ENCODE assay signal across 8 cellular contexts in genomic region chr5:73693573-73694061, GRCh38.
DNase-seq lines count a peak whose midpoint lies in the region; ATAC-seq, FAIRE-seq and TF ChIP-seq lines count a peak whose summit lies in the region.

No MANE protein-coding gene starts in this region.

- FAIRE-seq in D721Med (lab: Jason Lieb, UNC), result no peak

- H3K36me3 Mint-ChIP-seq in activated T-helper 1 cell treated with anti-CD3 and anti-CD28 coated beads, Interleukin-12 subunit alpha, Interleukin-12 subunit beta, Interleukin-2, Interleukin-4 antibody, amounts not matched to agents 30 ng/mL and 10 ng/mL and 1 ng/mL, durations not matched to agents 14 hours and 24 hours and 36 hours (ENCODE audit: low read depth), result no peaks in the 10 kb centered on the region

- intact Hi-C loops in Panc1 (cut with micrococcal nuclease; ENCODE audit: unreplicated experiment) (loop anchor here (5.0 kb wide), 2 partner anchors 66 to 101 kb away; partner anchors contain the start of gene ARHGEF28), thyroid gland (cut with DNase I) (no loop called here)
- intact Hi-C loops in activated T-helper 1 cell treated with anti-CD3 and anti-CD28 coated beads, Interleukin-12 subunit alpha, Interleukin-12 subunit beta, Interleukin-2, Interleukin-4 antibody, amounts not matched to agents 30 ng/mL and 10 ng/mL and 1 ng/mL, durations not matched to agents 14 hours and 24 hours and 36 hours (cut with micrococcal nuclease), result loop anchor here (5.0 kb wide), 1 partner anchor 101 kb away; no protein-coding TSS in a partner anchor

- H3K4me3 Mint-ChIP-seq in activated T-helper 1 cell treated with anti-CD3 and anti-CD28 coated beads, Interleukin-12 subunit alpha, Interleukin-12 subunit beta, Interleukin-2, Interleukin-4 antibody, amounts not matched to agents 30 ng/mL and 10 ng/mL and 1 ng/mL, durations not matched to agents 14 hours and 24 hours and 36 hours, result no peak overlapping the region

- ATAC-seq in GM21619 (IDR thresholded peaks at IDR 0.05; ENCODE audit: unreplicated experiment) (peak; percentile 11), Panc1 (no peak), HG02884 (IDR thresholded peaks at IDR 0.05; ENCODE audit: unreplicated experiment) (no peak)

- no TSS peak for BruUV-seq in Panc1 (replicated peaks; lab: Mats Ljungman, UMichigan)

- H3K9me3 ChIP-seq in Panc1 (ENCODE audit: control insufficient read depth, insufficient read depth, low read depth, low read length) (no peaks in the 10 kb centered on the region), thyroid gland (no peaks in the 10 kb centered on the region)

- no peak overlapping the region for H3K27ac Mint-ChIP-seq in activated T-helper 1 cell treated with anti-CD3 and anti-CD28 coated beads, Interleukin-12 subunit alpha, Interleukin-12 subunit beta, Interleukin-2, Interleukin-4 antibody, amounts not matched to agents 30 ng/mL and 10 ng/mL and 1 ng/mL, durations not matched to agents 14 hours and 24 hours and 36 hours

- no peaks in the 10 kb centered on the region for H3K9me3 Mint-ChIP-seq in activated T-helper 1 cell treated with anti-CD3 and anti-CD28 coated beads, Interleukin-12 subunit alpha, Interleukin-12 subunit beta, Interleukin-2, Interleukin-4 antibody, amounts not matched to agents 30 ng/mL and 10 ng/mL and 1 ng/mL, durations not matched to agents 14 hours and 24 hours and 36 hours

- no peak overlapping the region; the same call in none of the 2 replicates for H3K27ac ChIP-seq in Panc1 (ENCODE audit: low read length)
- H3K27ac ChIP-seq in thyroid gland, result peak overlapping the region; percentile 7 to 57 (median 19)

- H3K27me3 Mint-ChIP-seq in activated T-helper 1 cell treated with anti-CD3 and anti-CD28 coated beads, Interleukin-12 subunit alpha, Interleukin-12 subunit beta, Interleukin-2, Interleukin-4 antibody, amounts not matched to agents 30 ng/mL and 10 ng/mL and 1 ng/mL, durations not matched to agents 14 hours and 24 hours and 36 hours (ENCODE audit: insufficient read depth), result peaks cover 9% of the 10 kb centered on the region

- no peaks in the 10 kb centered on the region for H3K27me3 ChIP-seq in Panc1 (ENCODE audit: control insufficient read depth, insufficient read depth, low read length)
- no peaks in the 10 kb centered on the region for H3K27me3 ChIP-seq in thyroid gland

- TF ChIP-seq CTCF in D721Med (IDR thresholded peaks at IDR 0.05; ENCODE audit: insufficient read depth, missing control alignments), result peak; percentile 52
- peak; percentile 73 for TF ChIP-seq CTCF in Panc1 (IDR thresholded peaks at IDR 0.05)
- TF ChIP-seq CTCF in thyroid gland (IDR thresholded peaks at IDR 0.05), result peak; percentile 20 to 73 (median 45)

- peaks cover 18% of the 10 kb centered on the region for H3K4me1 Mint-ChIP-seq in activated T-helper 1 cell treated with anti-CD3 and anti-CD28 coated beads, Interleukin-12 subunit alpha, Interleukin-12 subunit beta, Interleukin-2, Interleukin-4 antibody, amounts not matched to agents 30 ng/mL and 10 ng/mL and 1 ng/mL, durations not matched to agents 14 hours and 24 hours and 36 hours (ENCODE audit: low read depth)

- no peaks in the 10 kb centered on the region for H3K36me3 ChIP-seq in Panc1 (ENCODE audit: control insufficient read depth, insufficient read depth, low read length)
- H3K36me3 ChIP-seq in thyroid gland, result no peaks in the 10 kb centered on the region

- TF ChIP-seq POLR2A in thyroid gland (IDR thresholded peaks at IDR 0.05), result no peak

- H3K4me1 ChIP-seq in Panc1 (ENCODE audit: control insufficient read depth, insufficient read depth, low read length) (peaks cover 13% of the 10 kb centered on the region), thyroid gland (peaks cover 33 to 36% of the 10 kb centered on the region in 2 donors)

- CTCF ChIA-PET in Panc1 (lab: Charles Lee), result interaction anchor here (0.8 to 1.6 kb wide), 3 partner anchors 28 to 102 kb away, joined by 3 to 6 read pairs (median 3); no protein-coding TSS in a partner anchor

- WGBS in thyroid gland, 2 donors, result 51 to 59% methylated on average over 4 of the region's 4 CpGs

- DNase-seq in D721Med (ENCODE audit: insufficient read length, low spot score), result no peak
- peak; percentile 28 for DNase-seq in Panc1 (ENCODE audit: low read depth, low spot score)
- DNase-seq in glomerular visceral epithelial cell (ENCODE audit: extremely low spot score), result peak; percentile 37
- DNase-seq in thyroid gland, result peak; percentile 42 to 46
- DNase-seq in hepatic stellate cell (ENCODE audit: low spot score), result no peak
- DNase-seq in activated T-helper 1 cell treated with anti-CD3 and anti-CD28 coated beads, Interleukin-12 subunit alpha, Interleukin-12 subunit beta, Interleukin-2, Interleukin-4 antibody, amounts not matched to agents 30 ng/mL and 10 ng/mL and 1 ng/mL, durations not matched to agents 14 hours and 24 hours and 36 hours (ENCODE audit: low spot score), result no peak

- in situ Hi-C loops in Panc1 (cut with HindIII; ENCODE audit: low pct_unique_long_range_greater_than_20kb, low sequenced_read_pairs), result no loop called here

- POLR2A ChIA-PET in Panc1 (lab: Charles Lee), result interaction anchor here (0.5 kb wide), 1 partner anchor 192 kb away, joined by 9 read pairs; no protein-coding TSS in a partner anchor

- no peak overlapping the region for H3K4me3 ChIP-seq in Panc1 (ENCODE audit: low read depth in 2 of 2, low read length in 2 of 2)
- no peak overlapping the region for H3K4me3 ChIP-seq in thyroid gland (replicated peaks in 1 of 3)

Comparison
In these comparisons a context has a peak if more than half of its experiments do, and no peak if none do; other contexts are left out.
1. DNase-seq: peak in Panc1 (single experiment), glomerular visceral epithelial cell (single experiment) and thyroid gland (2 of 2); none in D721Med (single experiment), hepatic stellate cell (single experiment) and activated T-helper 1 cell treated with anti-CD3 and anti-CD28 coated beads, Interleukin-12 subunit alpha, Interleukin-12 subunit beta, Interleukin-2, Interleukin-4 antibody, amounts not matched to agents 30 ng/mL and 10 ng/mL and 1 ng/mL, durations not matched to agents 14 hours and 24 hours and 36 hours (single experiment).
2. Peak in every context shown above with its lines, with median percentiles within 50 percentile points of each other: CTCF ChIP-seq.